In the genomic region with DNA sequence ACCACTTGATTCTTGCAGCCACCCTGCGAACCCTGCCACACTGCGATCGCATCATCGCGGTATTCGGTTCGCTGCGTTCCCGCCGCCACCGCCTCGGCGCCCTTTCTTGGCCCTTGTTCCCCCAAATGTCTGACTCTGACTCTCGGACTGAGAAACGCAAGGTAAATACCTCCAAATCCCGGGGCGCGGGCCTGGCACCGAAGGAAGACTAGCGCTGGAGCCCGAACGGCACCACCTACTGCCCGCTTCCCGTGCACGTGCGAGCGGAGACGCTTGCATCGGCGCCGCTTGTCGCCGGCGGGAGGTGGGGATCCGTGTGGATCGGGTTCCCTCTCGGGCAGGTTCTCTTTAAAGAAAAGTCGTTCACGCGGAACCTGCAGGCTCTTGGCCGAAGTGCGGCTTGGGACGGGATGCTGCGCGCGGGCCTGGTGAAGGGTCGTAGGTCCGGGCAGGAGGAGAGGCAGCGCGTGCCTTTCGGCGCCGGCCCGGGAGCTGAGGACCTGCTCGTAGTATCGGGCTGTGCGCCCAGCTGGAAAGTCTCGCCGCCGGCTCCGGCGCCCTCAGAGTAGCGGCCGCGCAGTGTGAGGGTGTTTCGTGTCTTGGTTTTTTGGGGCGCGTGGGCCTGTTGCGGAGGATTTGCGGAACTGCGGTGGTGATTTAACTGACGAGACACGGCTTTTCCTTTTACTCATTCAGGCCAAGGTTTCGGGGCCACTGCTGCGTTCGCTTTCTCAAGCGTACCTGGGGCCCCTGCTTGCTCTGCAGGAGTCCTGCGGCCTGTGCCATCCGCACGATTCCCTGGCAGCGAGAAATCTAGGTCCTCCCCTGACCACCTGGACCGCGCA, we compare ENCODE assay signal across 8 cellular contexts. TPM values are rescaled to one million over a fixed set of nuclear protein-coding genes. Genes with fewer than 3 reads are reported as not detected.
A peak's percentile ranks its signal among the peaks of the same experiment; 100 is the strongest.
DNase-seq lines count a peak whose midpoint lies in the region; ATAC-seq, FAIRE-seq and TF ChIP-seq lines count a peak whose summit lies in the region.

No MANE protein-coding gene starts in this region.

- no peaks in the 10 kb centered on the region for H3K27me3 ChIP-seq in PC-9 (ENCODE audit: insufficient read depth, low read depth)
- peaks cover 7% of the 10 kb centered on the region for H3K27me3 ChIP-seq in rectal smooth muscle tissue (ENCODE audit: control insufficient read depth, insufficient read depth, low read length)

- H3K36me3 ChIP-seq in PC-9 (ENCODE audit: low read depth) (peaks cover 21% of the 10 kb centered on the region), rectal smooth muscle tissue (ENCODE audit: control insufficient read depth, insufficient read depth, low read length) (peaks cover 3% of the 10 kb centered on the region)

- peaks cover 32% of the 10 kb centered on the region; the same call in 1 of the 2 replicates for H3F3A ChIP-seq in PC-9 (ENCODE audit: insufficient read depth, low read depth)

- H3K27ac ChIP-seq in PC-9 (peak overlapping the region; percentile 77), rectal smooth muscle tissue (ENCODE audit: low read depth, low read length) (no peak overlapping the region)

- FAIRE-seq in RCC 7860 (lab: Jason Lieb, UNC) = no peak

- H3K9me3 ChIP-seq in PC-9 (ENCODE audit: insufficient read depth, low read depth) = no peaks in the 10 kb centered on the region

- TF ChIP-seq CTCF in PC-9 (conservative IDR thresholded peaks at IDR 0.05) = peak; percentile 25; the same call in 1 of the 2 replicates

- DNase-seq in DMS53 treated with DMSO at 0.1 percent for 48 hours (lab: John Stamatoyannopoulos, UW; ENCODE audit: unreplicated experiment) = peak; percentile 61
- DNase-seq in PC-9 = peak; percentile 38 to 43
- peak; percentile 47 for DNase-seq in activated naive CD4-positive, alpha-beta T cell treated with anti-CD3 and anti-CD28 coated beads, Interleukin-2, amount 50 U/mL, for 16 hours
- DNase-seq in left cardiac atrium = peak; percentile 48
- no peak for DNase-seq in RCC 7860 (ENCODE audit: low spot score)

- no peaks in the 10 kb centered on the region for H3K9me2 ChIP-seq in PC-9 (ENCODE audit: insufficient read depth)

- H2AFZ ChIP-seq in PC-9 = peak overlapping the region; percentile 78

- TSS peak; percentile 56 for BruUV-seq in PC-9 (replicated peaks; lab: Mats Ljungman, UMichigan)

- peaks cover 16% of the 10 kb centered on the region; the same call in 1 of the 2 replicates for H4K20me1 ChIP-seq in PC-9 (ENCODE audit: insufficient read depth)

- H3K4me3 ChIP-seq in PC-9 = peak overlapping the region; percentile 92
- H3K4me3 ChIP-seq in rectal smooth muscle tissue (ENCODE audit: low read length) = peak overlapping the region; percentile 95

- peaks cover 46% of the 10 kb centered on the region for H3K79me2 ChIP-seq in PC-9 (ENCODE audit: low read depth)

- POLR2A ChIA-PET in PC-9 (lab: Charles Lee; ENCODE audit: unreplicated experiment) = interaction anchor here (0.7 to 1.3 kb wide), 2 partner anchors 88 to 366 kb away, joined by 3 to 4 read pairs; no protein-coding TSS in a partner anchor

- peak overlapping the region; percentile 57 for H3K9ac ChIP-seq in rectal smooth muscle tissue (ENCODE audit: low read length)

- CTCF ChIA-PET in PC-9 (lab: Charles Lee) = interaction anchor here (1.1 kb wide), 1 partner anchor 280 kb away, joined by 3 read pairs; no protein-coding TSS in a partner anchor

- intact Hi-C loops in PC-9 (cut with micrococcal nuclease; ENCODE audit: unreplicated experiment) = loop anchor here (2.0 to 5.0 kb wide), 3 partner anchors 92 to 586 kb away; no protein-coding TSS in a partner anchor
- intact Hi-C loops in left cardiac atrium (cut with DNase I) = no loop called here

- peak overlapping the region; percentile 88 for H3K4me2 ChIP-seq in PC-9

- peaks cover 13% of the 10 kb centered on the region for H3K4me1 ChIP-seq in PC-9 (replicated peaks; ENCODE audit: insufficient read depth)
- H3K4me1 ChIP-seq in rectal smooth muscle tissue (ENCODE audit: control insufficient read depth, insufficient read depth, low read length) = peaks cover 11% of the 10 kb centered on the region

- ATAC-seq in HG03175 (IDR thresholded peaks at IDR 0.05; ENCODE audit: unreplicated experiment) (peak; percentile 3), left cardiac atrium (peak; percentile 14 to 17), HG02610 (IDR thresholded peaks at IDR 0.05; ENCODE audit: unreplicated experiment) (no peak)

RNA-seq across cellular contexts. Expression of a gene that starts 0.5 kb away (rescaled TPM):
- total RNA-seq in PC-9 (2021) (12.4 and 17.0 TPM in 2 replicates), left cardiac atrium (1 to 10 TPM; 4.6 to 9.2 TPM)
